ENCODE assay signal across 15 cellular contexts in genomic region chr3:37999836-38000235, GRCh38. TPM values are rescaled to one million over a fixed set of nuclear protein-coding genes. Genes with fewer than 3 reads are reported as not detected.
DNase-seq lines count a peak whose midpoint lies in the region; ATAC-seq, FAIRE-seq and TF ChIP-seq lines count a peak whose summit lies in the region.
"Had no signal": no experiment of that assay in that cellular context is flagged by ENCODE, and none has a peak within 500 bp of the region (broad histone marks: within the 10 kb centered on the region; RNA-seq: fewer than 3 reads in every experiment).

No MANE protein-coding gene starts in this region.

- no peak overlapping the region for H3K4me3 ChIP-seq in pancreas

- no peak for FAIRE-seq in pancreas (lab: Jason Lieb, UNC)
- FAIRE-seq: H54 had no signal

- no peak overlapping the region for H3K4me3 Mint-ChIP-seq in activated CD8-positive, alpha-beta memory T cell treated with anti-CD3 and anti-CD28 coated beads, Interleukin-2, amount 10 ng/mL, durations not matched to agents 7 days and 5 days
- peak overlapping the region in 3 of 4 donors; percentile 17 to 82 (median 44) for H3K4me3 Mint-ChIP-seq in IgD-negative memory B cell
- H3K4me3 Mint-ChIP-seq in central memory CD8-positive, alpha-beta T cell = no peak overlapping the region

- no peak for DNase-seq in activated CD8-positive, alpha-beta memory T cell treated with anti-CD3 and anti-CD28 coated beads, Interleukin-2, amount 10 ng/mL, durations not matched to agents 7 days and 5 days
- DNase-seq in activated CD8-positive, alpha-beta memory T cell treated with anti-CD3 and anti-CD28 coated beads for 24 hours = no peak
- no peak for DNase-seq in central memory CD8-positive, alpha-beta T cell (ENCODE audit: low spot score in 2 of 2)
- DNase-seq in pancreas = peak in 4 of 6 donors; percentile 1 to 21 (median 13)
- no peak for DNase-seq in NCI-H146 (lab: John Stamatoyannopoulos, UW)
- DNase-seq in NCI-H524 (lab: John Stamatoyannopoulos, UW) = no peak
- no peak for DNase-seq in foreskin keratinocyte
- DNase-seq: ACHN, Kasumi-1, mesenchymal stem cell, NCI-H187 treated with DMSO at 0.1 percent for 48 hours, NCI-H82 had no signal

- no peaks in the 10 kb centered on the region for H3K36me3 ChIP-seq in pancreas
- H3K36me3 ChIP-seq: thoracic aorta had no signal

- ATAC-seq in activated CD8-positive, alpha-beta memory T cell treated with anti-CD3 and anti-CD28 coated beads, Interleukin-2, amount 10 ng/mL, durations not matched to agents 7 days and 5 days = no peak
- no peak for ATAC-seq in central memory CD8-positive, alpha-beta T cell (replicated peaks; ENCODE audit: extremely low read depth, poor library complexity, severe bottlenecking)
- ATAC-seq in pancreas (no peak), foreskin keratinocyte (no peak)

- 89 to 95% methylated on average over 6 of the region's 6 CpGs for WGBS in pancreas, 2 donors

- H3K9me3 ChIP-seq in pancreas = no peaks in the 10 kb centered on the region
- H3K9me3 ChIP-seq: thoracic aorta had no signal

- intact Hi-C loops in pancreas (cut with DNase I) = no loop called here

- H3K36me3 Mint-ChIP-seq in activated CD8-positive, alpha-beta memory T cell treated with anti-CD3 and anti-CD28 coated beads, Interleukin-2, amount 10 ng/mL, durations not matched to agents 7 days and 5 days = peaks cover 24% of the 10 kb centered on the region
- peaks cover 5% of the 10 kb centered on the region for H3K36me3 Mint-ChIP-seq in IgD-negative memory B cell
- H3K36me3 Mint-ChIP-seq in central memory CD8-positive, alpha-beta T cell (ENCODE audit: insufficient read depth) = peaks cover 17% of the 10 kb centered on the region

- CTCF ChIA-PET in activated CD8-positive, alpha-beta memory T cell treated with anti-CD3 and anti-CD28 coated beads, Interleukin-2, amount 10 ng/mL, durations not matched to agents 7 days and 5 days (lab: Charles Lee) = no interaction called here

- H3K27ac ChIP-seq in pancreas (no peak overlapping the region), foreskin keratinocyte (no peak overlapping the region)
- H3K27ac ChIP-seq: thoracic aorta had no signal

- no peaks in the 10 kb centered on the region for H3K27me3 Mint-ChIP-seq in activated CD8-positive, alpha-beta memory T cell treated with anti-CD3 and anti-CD28 coated beads, Interleukin-2, amount 10 ng/mL, durations not matched to agents 7 days and 5 days
- H3K27me3 Mint-ChIP-seq in IgD-negative memory B cell = no peaks in the 10 kb centered on the region
- no peaks in the 10 kb centered on the region for H3K27me3 Mint-ChIP-seq in central memory CD8-positive, alpha-beta T cell

- H3K27me3 ChIP-seq in pancreas (no peaks in the 10 kb centered on the region), foreskin keratinocyte (no peaks in the 10 kb centered on the region)

- peaks cover 16 to 20% (median 17%) of the 10 kb centered on the region in 3 donors for H3K4me1 ChIP-seq in pancreas
- H3K4me1 ChIP-seq in foreskin keratinocyte = no peaks in the 10 kb centered on the region

- peaks cover 53% of the 10 kb centered on the region for H3K4me1 Mint-ChIP-seq in activated CD8-positive, alpha-beta memory T cell treated with anti-CD3 and anti-CD28 coated beads, Interleukin-2, amount 10 ng/mL, durations not matched to agents 7 days and 5 days
- H3K4me1 Mint-ChIP-seq in IgD-negative memory B cell = peaks cover 11 to 38% (median 35%) of the 10 kb centered on the region in 3 donors
- peaks cover 64% of the 10 kb centered on the region for H3K4me1 Mint-ChIP-seq in central memory CD8-positive, alpha-beta T cell

- TF ChIP-seq CTCF in pancreas (IDR thresholded peaks at IDR 0.05) = no peak
- no peak for TF ChIP-seq CTCF in foreskin keratinocyte (conservative IDR thresholded peaks at IDR 0.05)

- no peaks in the 10 kb centered on the region for H3K9me3 Mint-ChIP-seq in activated CD8-positive, alpha-beta memory T cell treated with anti-CD3 and anti-CD28 coated beads, Interleukin-2, amount 10 ng/mL, durations not matched to agents 7 days and 5 days (ENCODE audit: low read depth)
- no peaks in the 10 kb centered on the region for H3K9me3 Mint-ChIP-seq in IgD-negative memory B cell
- H3K9me3 Mint-ChIP-seq in central memory CD8-positive, alpha-beta T cell = no peaks in the 10 kb centered on the region

- peak overlapping the region; percentile 71 for H3K27ac Mint-ChIP-seq in activated CD8-positive, alpha-beta memory T cell treated with anti-CD3 and anti-CD28 coated beads, Interleukin-2, amount 10 ng/mL, durations not matched to agents 7 days and 5 days
- peak overlapping the region in 1 of 3 donors; percentile 5 for H3K27ac Mint-ChIP-seq in IgD-negative memory B cell
- H3K27ac Mint-ChIP-seq in central memory CD8-positive, alpha-beta T cell (ENCODE audit: low read depth) = peak overlapping the region; percentile 88

RNA-seq across cellular contexts. Expression of gene VILL, which starts 9.2 kb away (rescaled TPM):
- total RNA-seq in activated CD8-positive, alpha-beta memory T cell treated with anti-CD3 and anti-CD28 coated beads, Interleukin-2, amount 10 ng/mL, durations not matched to agents 7 days and 5 days = 10 to 100 TPM; 15.4 to 18.3 TPM
- polyA plus RNA-seq in IgD-negative memory B cell (14.9 TPM), pancreas (1 to 10 TPM; 5.1 to 7.0 TPM), foreskin keratinocyte (3.1 and 3.4 TPM in 2 replicates)
- total RNA-seq in pancreas (1 to 10 TPM; 1.2 to 6.6 (median 2.7) TPM), foreskin keratinocyte (3.7 and 3.8 TPM in 2 replicates)

RNA-seq across cellular contexts. Expression of gene PLCD1, which starts 29.6 kb away (rescaled TPM):
- 10 to 100 TPM; 12.3 to 20.6 TPM for total RNA-seq in activated CD8-positive, alpha-beta memory T cell treated with anti-CD3 and anti-CD28 coated beads, Interleukin-2, amount 10 ng/mL, durations not matched to agents 7 days and 5 days
- polyA plus RNA-seq in IgD-negative memory B cell (4.6 TPM), pancreas (10 to 100 TPM; 14.3 to 14.6 TPM), foreskin keratinocyte (21.5 and 28.3 TPM in 2 replicates)
- total RNA-seq in pancreas (10 to 100 TPM in 2 of 6 donors, 1 to 10 TPM in 4; 7.5 to 15.6 (median 8.9) TPM), foreskin keratinocyte (23.5 and 27.4 TPM in 2 replicates)

RNA-seq across cellular contexts. Expression of gene DLEC1, which starts 39.2 kb away (rescaled TPM):
- total RNA-seq in activated CD8-positive, alpha-beta memory T cell treated with anti-CD3 and anti-CD28 coated beads, Interleukin-2, amount 10 ng/mL, durations not matched to agents 7 days and 5 days = 1 to 10 TPM in 1 of 2 experiments, under 1 TPM in 1; 0.26 to 1.1 TPM
- polyA plus RNA-seq in IgD-negative memory B cell (0.28 TPM), pancreas (under 1 TPM; 0.61 to 0.75 TPM), foreskin keratinocyte (0.02 TPM in 1 of 2 replicates, not detected in the other)
- total RNA-seq in pancreas (under 1 TPM; 0.14 to 0.60 (median 0.49) TPM), foreskin keratinocyte (not detected in 2 replicates)

Comparison
In these comparisons a context has a peak if more than half of its experiments do, and no peak if none do; other contexts are left out.
1. DNase-seq: peak in pancreas (4 of 6); none in activated CD8-positive, alpha-beta memory T cell treated with anti-CD3 and anti-CD28 coated beads, Interleukin-2, amount 10 ng/mL, durations not matched to agents 7 days and 5 days (single experiment), activated CD8-positive, alpha-beta memory T cell treated with anti-CD3 and anti-CD28 coated beads for 24 hours (single experiment), central memory CD8-positive, alpha-beta T cell (0 of 2), NCI-H146 (single experiment), NCI-H524 (0 of 2) and foreskin keratinocyte (0 of 2).
2. H3K4me3 Mint-ChIP-seq: peak in IgD-negative memory B cell (3 of 4); none in activated CD8-positive, alpha-beta memory T cell treated with anti-CD3 and anti-CD28 coated beads, Interleukin-2, amount 10 ng/mL, durations not matched to agents 7 days and 5 days (single experiment) and central memory CD8-positive, alpha-beta T cell (single experiment).